Comparison of ENCODE assay signal across 24 cellular contexts in the genomic region with DNA sequence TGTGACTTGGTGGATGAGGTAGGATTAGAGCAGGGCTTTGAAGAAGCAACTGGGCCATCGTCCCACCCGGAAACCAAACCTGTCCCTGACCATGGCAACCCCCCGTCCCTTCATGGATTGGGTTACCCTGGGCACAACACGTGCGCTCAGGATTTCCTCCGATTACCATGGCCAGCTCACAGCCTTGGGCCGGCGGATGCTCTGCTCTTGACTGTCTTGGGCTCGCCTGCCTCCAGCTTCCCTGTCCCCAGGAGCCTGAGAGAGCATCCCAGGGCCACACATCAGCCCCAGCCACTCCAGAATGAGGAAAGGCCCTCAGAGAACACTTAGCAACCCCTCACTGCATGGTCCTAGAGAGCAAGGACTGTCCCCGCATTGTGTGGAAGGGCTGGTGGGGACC. TPM values are rescaled to one million over a fixed set of nuclear protein-coding genes. Genes with fewer than 3 reads are reported as not detected.
"Had no signal": no experiment of that assay in that cellular context is flagged by ENCODE, and none has a peak within 500 bp of the region (broad histone marks: within the 10 kb centered on the region; RNA-seq: fewer than 3 reads in every experiment).

No MANE protein-coding gene starts in this region.

- H3K9me3 ChIP-seq: MG63 had no signal

- H3K36me3 Mint-ChIP-seq: activated CD4-positive, alpha-beta memory T cell treated with anti-CD3 and anti-CD28 coated beads for 36 hours; activated naive CD8-positive, alpha-beta T cell; T-cell had no signal

- H3K27me3 ChIP-seq: MG63 had no signal

- ATAC-seq: activated T-cell treated with anti-CD3 and anti-CD28 coated beads, Interleukin-2, amount 50 U/mL, for 4 hours; PC-3; T-cell had no signal

- H3K4me3 Mint-ChIP-seq: activated CD4-positive, alpha-beta memory T cell treated with anti-CD3 and anti-CD28 coated beads for 36 hours; activated CD4-positive, alpha-beta T cell treated with anti-CD3 and anti-CD28 coated beads, Interleukin-2, amount 10 ng/mL, durations not matched to agents 7 days and 5 days; activated naive CD4-positive, alpha-beta T cell treated with anti-CD3 and anti-CD28 coated beads for 36 hours; activated naive CD8-positive, alpha-beta T cell; activated T-cell treated with anti-CD3 and anti-CD28 coated beads, Interleukin-2, amount 50 U/mL, for 4 hours had no signal

- H3K27me3 Mint-ChIP-seq: activated naive CD8-positive, alpha-beta T cell; T-cell had no signal

- DNase-seq: activated CD4-positive, alpha-beta memory T cell treated with anti-CD3 and anti-CD28 coated beads for 36 hours; activated CD4-positive, alpha-beta T cell treated with anti-CD3 and anti-CD28 coated beads, Interleukin-2, amount 10 ng/mL, durations not matched to agents 7 days and 5 days; activated CD4-positive, CD25-positive, alpha-beta regulatory T cell; activated CD8-positive, alpha-beta memory T cell treated with anti-CD3 and anti-CD28 coated beads for 24 hours; activated gamma-delta T cell; activated naive CD4-positive, alpha-beta T cell treated with anti-CD3 and anti-CD28 coated beads for 36 hours; activated T-cell treated with anti-CD3 and anti-CD28 coated beads, Interleukin-2, amount 50 U/mL, for 4 hours; amygdala; brain microvascular endothelial cell; MG63; MV-4-11; NCI-H1105; NCI-H1436; NCI-H187; NCI-H2081; NCI-H510A treated with DMSO at 0.1 percent for 48 hours; NCI-H69; PC-3; SIG-M5; T-cell had no signal

- H3K36me3 ChIP-seq: brain microvascular endothelial cell, cardiac muscle cell, MG63 had no signal

- H3K27ac ChIP-seq: brain microvascular endothelial cell, cardiac muscle cell, VCaP had no signal

- H3K27ac Mint-ChIP-seq: activated naive CD4-positive, alpha-beta T cell treated with anti-CD3 and anti-CD28 coated beads for 36 hours had no signal

- H3K4me3 ChIP-seq: cardiac muscle cell, MG63 had no signal

- H3K9me3 Mint-ChIP-seq: activated CD4-positive, alpha-beta memory T cell treated with anti-CD3 and anti-CD28 coated beads for 36 hours; activated CD4-positive, alpha-beta T cell treated with anti-CD3 and anti-CD28 coated beads, Interleukin-2, amount 10 ng/mL, durations not matched to agents 7 days and 5 days; activated naive CD4-positive, alpha-beta T cell treated with anti-CD3 and anti-CD28 coated beads for 36 hours; activated T-cell treated with anti-CD3 and anti-CD28 coated beads, Interleukin-2, amount 50 U/mL, for 4 hours; T-cell had no signal

RNA-seq across cellular contexts. Expression of a gene that starts 22.8 kb away (rescaled TPM):
- total RNA-seq: activated naive CD4-positive, alpha-beta T cell treated with anti-CD3 and anti-CD28 coated beads for 36 hours had no signal

RNA-seq across cellular contexts. Expression of a gene that starts 48.2 kb away (rescaled TPM):
- total RNA-seq: activated CD4-positive, alpha-beta memory T cell treated with anti-CD3 and anti-CD28 coated beads for 36 hours; activated CD4-positive, alpha-beta T cell treated with anti-CD3 and anti-CD28 coated beads, Interleukin-2, amount 10 ng/mL, durations not matched to agents 7 days and 5 days; activated naive CD4-positive, alpha-beta T cell treated with anti-CD3 and anti-CD28 coated beads for 36 hours; activated T-cell treated with anti-CD3 and anti-CD28 coated beads, Interleukin-2, amount 50 U/mL, for 4 hours; cardiac muscle cell; PC-3; T-helper 2 cell treated with Interferon-gamma antibody and Interleukin-4, amounts not matched to agents 100 ng/mL and 5 ng/mL, for 36 hours had no signal
- polyA plus RNA-seq: cardiac muscle cell had no signal
